In the genomic region with DNA sequence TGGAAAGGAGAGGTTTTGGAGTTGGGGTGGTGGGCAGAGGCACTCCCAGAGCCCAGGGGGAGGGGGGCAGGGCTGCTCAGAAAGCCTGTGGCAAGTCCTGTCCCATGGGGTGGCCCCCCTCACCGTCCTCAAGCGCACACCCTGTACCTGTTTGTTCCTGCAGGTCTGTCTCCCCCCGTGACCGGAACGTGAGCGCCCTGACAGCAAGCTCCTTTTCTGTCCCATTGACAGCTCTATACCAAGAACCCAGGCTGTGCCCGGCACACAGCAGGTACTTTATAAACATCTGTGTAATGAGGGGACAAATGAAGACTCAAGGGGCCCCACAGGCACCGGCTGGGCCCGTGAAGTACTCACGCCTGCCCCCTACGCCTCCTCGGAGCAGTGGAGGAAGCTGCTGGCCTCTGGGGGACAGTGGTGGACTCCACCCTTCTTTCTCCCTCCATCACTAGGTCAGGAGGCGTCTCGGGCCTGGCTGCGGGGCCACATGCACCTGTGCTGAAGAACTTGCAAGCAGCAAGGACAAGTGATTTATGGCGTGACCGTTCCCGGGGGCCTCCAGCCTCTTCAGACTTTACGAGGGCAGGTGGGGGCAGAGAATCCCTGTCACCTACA, we compare ENCODE assay signal across 20 cellular contexts.
"Had no signal": no experiment of that assay in that cellular context is flagged by ENCODE, and none has a peak within 500 bp of the region (broad histone marks: within the 10 kb centered on the region; RNA-seq: fewer than 3 reads in every experiment).

No MANE protein-coding gene starts in this region.

- H3K4me1 Mint-ChIP-seq: immature natural killer cell; naive thymus-derived CD4-positive, alpha-beta T cell; neural crest cell; stimulated activated effector memory CD8-positive, alpha-beta T cell treated with anti-CD3 and anti-CD28 coated beads, Interleukin-12 subunit alpha, Interleukin-12 subunit beta, amount 100 ng/mL, for 72 hours had no signal

- H3K9me3 ChIP-seq: prostate gland, sigmoid colon, stomach, thyroid gland, vagina had no signal

- ATAC-seq: left lobe of liver; naive thymus-derived CD4-positive, alpha-beta T cell; right cardiac atrium; stimulated activated effector memory CD8-positive, alpha-beta T cell treated with anti-CD3 and anti-CD28 coated beads, Interleukin-12 subunit alpha, Interleukin-12 subunit beta, amount 100 ng/mL, for 72 hours had no signal

- H3K27ac ChIP-seq: dorsolateral prefrontal cortex, prostate gland, sigmoid colon, stomach, thyroid gland, vagina had no signal

- DNase-seq: dorsolateral prefrontal cortex; effector CD4-positive, alpha-beta T cell; hypothalamus; immature natural killer cell; islet precursor cell; mesendoderm; midbrain; naive thymus-derived CD4-positive, alpha-beta T cell; sigmoid colon; stimulated activated CD4-positive, alpha-beta T cell treated with anti-CD3 and anti-CD28 coated beads, Interleukin-2, amount 100 ng/mL, for 24 hours; stimulated activated CD4-positive, alpha-beta T cell treated with anti-CD3 and anti-CD28 coated beads, Interleukin-4, amount 100 ng/mL, for 24 hours; stimulated activated naive CD4-positive, alpha-beta T cell treated with Interleukin-2 at 50 U/mL for 16 hours; stomach; thyroid gland had no signal

- H3K27ac Mint-ChIP-seq: immature natural killer cell; naive thymus-derived CD4-positive, alpha-beta T cell; stimulated activated effector memory CD8-positive, alpha-beta T cell treated with anti-CD3 and anti-CD28 coated beads, Interleukin-12 subunit alpha, Interleukin-12 subunit beta, amount 100 ng/mL, for 72 hours had no signal

- H3K4me3 ChIP-seq: dorsolateral prefrontal cortex, prostate gland, sigmoid colon, stomach, thyroid gland, vagina had no signal

- H3K36me3 ChIP-seq: prostate gland, sigmoid colon, stomach, vagina had no signal

- H3K36me3 Mint-ChIP-seq: immature natural killer cell; naive thymus-derived CD4-positive, alpha-beta T cell; stimulated activated effector memory CD8-positive, alpha-beta T cell treated with anti-CD3 and anti-CD28 coated beads, Interleukin-12 subunit alpha, Interleukin-12 subunit beta, amount 100 ng/mL, for 72 hours had no signal

- H3K9me3 Mint-ChIP-seq: immature natural killer cell; neural crest cell; stimulated activated effector memory CD8-positive, alpha-beta T cell treated with anti-CD3 and anti-CD28 coated beads, Interleukin-12 subunit alpha, Interleukin-12 subunit beta, amount 100 ng/mL, for 72 hours had no signal

- H3K4me3 Mint-ChIP-seq: immature natural killer cell; naive thymus-derived CD4-positive, alpha-beta T cell; neural crest cell; stimulated activated effector memory CD8-positive, alpha-beta T cell treated with anti-CD3 and anti-CD28 coated beads, Interleukin-12 subunit alpha, Interleukin-12 subunit beta, amount 100 ng/mL, for 72 hours had no signal

- H3K27me3 ChIP-seq: thyroid gland, vagina had no signal

- H3K4me1 ChIP-seq: prostate gland, sigmoid colon, stomach, vagina had no signal
